1 cellular context compared by ENCODE assay signal in the genomic region with DNA sequence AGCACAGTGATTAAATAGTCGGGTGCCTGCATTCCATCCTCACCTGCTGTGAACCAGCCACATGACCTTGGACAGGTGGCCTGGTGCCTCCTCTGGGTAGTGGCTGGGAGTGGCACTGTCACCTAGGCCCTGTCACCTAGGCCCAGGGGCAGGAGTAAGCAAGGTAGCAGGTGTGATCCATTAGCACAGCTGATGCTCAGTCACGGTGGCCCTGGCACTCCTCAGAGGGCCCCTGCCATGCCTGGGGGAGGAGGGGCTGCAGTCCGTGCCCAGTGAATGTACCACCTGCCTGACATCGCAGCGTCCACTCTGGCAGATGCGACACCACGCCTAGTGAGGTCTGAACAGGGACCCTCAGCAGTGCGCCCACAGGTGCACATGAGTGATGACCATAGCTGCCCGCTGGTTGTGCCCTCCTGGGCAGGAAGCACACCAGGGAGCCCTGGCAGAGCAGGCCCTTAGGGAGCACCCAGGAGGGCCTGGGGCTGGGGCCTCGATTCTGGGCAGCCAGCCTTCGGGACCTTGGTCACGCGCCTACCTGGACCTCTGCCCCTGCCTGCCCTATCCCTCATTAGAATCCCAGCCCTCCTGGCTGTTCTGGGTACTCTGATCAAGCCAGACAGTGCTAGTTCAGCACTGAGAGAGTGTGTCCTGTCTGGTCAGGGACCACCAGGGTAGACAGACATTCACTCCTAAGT.
TF ChIP-seq lines count a peak whose summit lies in the region.

No MANE protein-coding gene starts in this region.

TF ChIP-seq in SK-N-SH, 30 proteins besides CTCF, POLR2A, EP300 and RAD21 (continued from another document):
- no peak for TF ChIP-seq TEAD4 (IDR thresholded peaks at IDR 0.05; ENCODE audit: borderline replicate concordance, insufficient read depth)
- no peak for TF ChIP-seq JUND (IDR thresholded peaks at IDR 0.05)
- TF ChIP-seq RXRA (IDR thresholded peaks at IDR 0.05; ENCODE audit: borderline replicate concordance, low read depth): no peak
